Comparison of ENCODE assay signal across 8 cellular contexts in the genomic region with DNA sequence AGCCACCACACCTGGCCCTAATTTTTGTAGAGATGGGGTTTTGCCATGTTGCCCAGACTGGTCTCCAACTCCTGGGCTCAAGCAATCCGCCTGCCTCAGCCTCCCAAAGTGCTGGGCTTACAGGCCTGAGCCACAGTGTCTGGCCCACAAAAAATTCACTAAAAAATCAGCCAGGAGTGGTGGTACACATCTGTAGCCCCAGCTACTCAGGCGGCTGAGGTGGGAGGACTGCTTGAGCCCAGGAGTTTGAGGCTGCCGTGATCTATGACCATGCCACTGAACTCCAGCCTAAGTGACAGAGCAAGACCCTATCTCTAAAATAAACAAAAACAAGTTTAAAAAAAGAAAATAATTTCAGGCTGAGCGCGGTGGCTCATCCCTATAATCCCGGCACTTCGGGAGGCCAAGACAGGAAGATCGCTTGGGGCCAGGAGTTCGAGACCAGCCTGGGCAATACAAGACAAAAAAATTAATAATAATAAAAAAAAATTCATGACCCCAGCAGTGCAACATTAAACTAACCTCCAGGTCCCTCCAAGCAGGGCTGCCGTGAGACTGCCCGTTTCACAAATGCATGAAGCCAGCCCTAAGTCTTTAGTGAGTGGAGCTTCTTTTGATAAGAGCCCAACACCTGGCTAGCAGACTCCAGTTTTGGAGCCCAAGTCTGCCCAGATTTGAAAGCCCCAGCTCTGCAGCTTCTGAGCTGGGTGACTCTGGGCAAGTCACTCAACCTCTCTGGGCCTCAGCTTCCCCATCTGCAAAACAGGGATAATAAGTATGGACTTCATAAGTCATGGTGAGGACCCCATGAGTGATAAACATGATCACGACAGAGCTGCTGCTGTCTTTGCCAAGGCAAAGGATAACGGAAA. TPM values are rescaled to one million over a fixed set of nuclear protein-coding genes. Genes with fewer than 3 reads are reported as not detected.
DNase-seq lines count a peak whose midpoint lies in the region; TF ChIP-seq lines count a peak whose summit lies in the region.

No MANE protein-coding gene starts in this region.

- intact Hi-C loops in prostate gland (cut with DNase I): loop anchor here (5.0 kb wide), 1 partner anchor 41 kb away; the partner anchor contains the start of gene ZSWIM4
- intact Hi-C loops in posterior vena cava (cut with DNase I): no loop called here
- intact Hi-C loops in posterior cingulate gyrus (cut with DNase I): no loop called here

- no peaks in the 10 kb centered on the region for H3K9me3 ChIP-seq in CD8-positive, alpha-beta memory T cell (ENCODE audit: low read length)
- no peaks in the 10 kb centered on the region; the same call in 1 of the 2 replicates for H3K9me3 ChIP-seq in SJSA1 (replicated peaks)
- H3K9me3 ChIP-seq in prostate gland: no peaks in the 10 kb centered on the region

- H3K4me1 ChIP-seq in CD8-positive, alpha-beta memory T cell (ENCODE audit: insufficient read depth, low read length): peaks cover 79% of the 10 kb centered on the region
- H3K4me1 ChIP-seq in SJSA1 (replicated peaks): peaks cover 82% of the 10 kb centered on the region
- peaks cover 24% of the 10 kb centered on the region for H3K4me1 ChIP-seq in prostate gland (replicated peaks)

- peak overlapping the region; percentile 86 for H3K4me3 ChIP-seq in CD8-positive, alpha-beta memory T cell (ENCODE audit: low read length)
- H3K4me3 ChIP-seq in SJSA1 (peak overlapping the region; percentile 92), prostate gland (peak overlapping the region; percentile 91 to 96)

- POLR2A ChIA-PET in CD8-positive, alpha-beta memory T cell (lab: Charles Lee): interaction anchor here (0.5 to 2.0 kb wide), 6 partner anchors 8 to 1063 kb away, joined by 3 to 6 read pairs (median 4); partner anchors contain the start of gene ZSWIM4

- no peaks in the 10 kb centered on the region for H3K36me3 ChIP-seq in CD8-positive, alpha-beta memory T cell (ENCODE audit: insufficient read depth, low read length)
- peaks cover 90% of the 10 kb centered on the region for H3K36me3 ChIP-seq in SJSA1
- peaks cover 5 to 6% of the 10 kb centered on the region in 2 donors for H3K36me3 ChIP-seq in prostate gland

- peaks cover 0 to 40% of the 10 kb centered on the region in 2 donors for H3K27me3 Mint-ChIP-seq in CD8-positive, alpha-beta memory T cell

- H3K27ac ChIP-seq in CD8-positive, alpha-beta memory T cell (ENCODE audit: low read depth, low read length): peak overlapping the region; percentile 99
- peak overlapping the region; percentile 99 for H3K27ac ChIP-seq in SJSA1
- peak overlapping the region; percentile 100 for H3K27ac ChIP-seq in epithelial cell of prostate
- peak overlapping the region; percentile 98 to 99 for H3K27ac ChIP-seq in prostate gland

- H3K9me3 Mint-ChIP-seq in CD8-positive, alpha-beta memory T cell: peaks cover 0 to 8% (median 0%) of the 10 kb centered on the region in 5 donors

- H3K27me3 ChIP-seq in CD8-positive, alpha-beta memory T cell (ENCODE audit: insufficient read depth, low read length, poor library complexity, severe bottlenecking): no peaks in the 10 kb centered on the region
- H3K27me3 ChIP-seq in SJSA1 (replicated peaks) (no peaks in the 10 kb centered on the region), prostate gland (replicated peaks; ENCODE audit: insufficient read depth) (no peaks in the 10 kb centered on the region)

- no peak for TF ChIP-seq CTCF in prostate gland (IDR thresholded peaks at IDR 0.05)

- H3K4me1 Mint-ChIP-seq in CD8-positive, alpha-beta memory T cell: peaks cover 54 to 76% (median 56%) of the 10 kb centered on the region in 3 donors

- TF ChIP-seq POLR2A in prostate gland (IDR thresholded peaks at IDR 0.05): no peak

- H3K27ac Mint-ChIP-seq in CD8-positive, alpha-beta memory T cell: peak overlapping the region; percentile 97 to 100 (median 100)

- no peak for DNase-seq in CD8-positive, alpha-beta memory T cell
- no peak for DNase-seq in SJSA1 (ENCODE audit: low read depth in 1 of 2, low spot score in 2 of 2)
- DNase-seq in epithelial cell of prostate (ENCODE audit: low read depth, low spot score): no peak
- no peak for DNase-seq in prostate gland (ENCODE audit: low spot score)
- DNase-seq in GM03348 (ENCODE audit: low spot score): no peak
- DNase-seq in posterior vena cava (ENCODE audit: low spot score): no peak
- DNase-seq in posterior cingulate gyrus: no peak
- DNase-seq in NCI-H2171 treated with DMSO at 0.1 percent for 48 hours (lab: John Stamatoyannopoulos, UW): no peak

- H3K36me3 Mint-ChIP-seq in CD8-positive, alpha-beta memory T cell: peaks cover 0 to 52% (median 2%) of the 10 kb centered on the region in 3 donors

- WGBS in prostate gland: 76% methylated on average over 13 of the region's 13 CpGs

- CTCF ChIA-PET in CD8-positive, alpha-beta memory T cell (lab: Charles Lee): interaction anchor here (1.0 to 7.6 kb wide), 4 partner anchors 18 to 50 kb away, joined by 3 to 53 read pairs (median 17); partner anchors contain the start of gene ZSWIM4

- peak overlapping the region; percentile 92 to 98 (median 94) for H3K4me3 Mint-ChIP-seq in CD8-positive, alpha-beta memory T cell

RNA-seq across cellular contexts. Expression of gene NANOS3, which starts 38.6 kb away (rescaled TPM):
- total RNA-seq in CD8-positive, alpha-beta memory T cell: 1 to 10 TPM in 1 of 2 experiments, under 1 TPM in 1; 0.90 to 1.5 TPM
- polyA plus RNA-seq in CD8-positive, alpha-beta memory T cell: not detected
- 0.50 TPM in 1 of 2 replicates, not detected in the other for total RNA-seq in SJSA1 (2014; rRNA removed; shearing (Covaris generic))
- total RNA-seq in prostate gland (1 to 10 TPM in 1 of 2 donors, not detected in 1; 1.5 TPM), posterior vena cava (under 1 TPM in 1 of 2 donors, not detected in 1; 1.00 TPM)

RNA-seq across cellular contexts. Expression of gene ZSWIM4, which starts 43.1 kb away (rescaled TPM):
- 1 to 10 TPM; 4.4 to 4.8 TPM for total RNA-seq in CD8-positive, alpha-beta memory T cell
- polyA plus RNA-seq in CD8-positive, alpha-beta memory T cell: 1.6 TPM
- total RNA-seq in SJSA1 (2014; rRNA removed; shearing (Covaris generic)): 1.9 and 2.9 TPM in 2 replicates
- total RNA-seq in prostate gland (10 to 100 TPM in 1 of 2 donors, 1 to 10 TPM in 1; 9.7 to 14.2 TPM), posterior vena cava (1 to 10 TPM; 2.5 to 7.8 TPM)
